ENCODE assay signal across 8 cellular contexts in genomic region chr3:88058322-88058592, GRCh38. TPM values are rescaled to one million over a fixed set of nuclear protein-coding genes. Genes with fewer than 3 reads are reported as not detected.
DNase-seq lines count a peak whose midpoint lies in the region; ATAC-seq and TF ChIP-seq lines count a peak whose summit lies in the region.

No MANE protein-coding gene starts in this region.

- H3K4me3 ChIP-seq in LNCaP clone FGC (ENCODE audit: low read depth, low read length) (peak overlapping the region; percentile 97), neutrophil (ENCODE audit: low read depth in 1 of 2, low read length in 1 of 2) (peak overlapping the region; percentile 87 to 94)
- peak overlapping the region; percentile 75 for H3K4me3 ChIP-seq in effector memory CD4-positive, alpha-beta T cell (ENCODE audit: insufficient read depth, low read depth, low read length, poor library complexity, severe bottlenecking)

- H3K4me1 ChIP-seq in effector memory CD4-positive, alpha-beta T cell (ENCODE audit: control insufficient read depth, insufficient read depth, low read length, poor library complexity, severe bottlenecking), result peaks cover 3% of the 10 kb centered on the region
- peaks cover 41 to 44% of the 10 kb centered on the region in 2 experiments for H3K4me1 ChIP-seq in neutrophil (ENCODE audit: control insufficient read depth in 1 of 2, insufficient read depth in 1 of 2, low read depth in 1 of 2, low read length in 1 of 2)

- ATAC-seq in HG03565 (IDR thresholded peaks at IDR 0.05; ENCODE audit: unreplicated experiment), result no peak

- TF ChIP-seq CTCF in LNCaP clone FGC (IDR thresholded peaks at IDR 0.05; ENCODE audit: control insufficient read depth, extremely low read depth, insufficient read depth), result no peak
- no peak for TF ChIP-seq CTCF in neutrophil (IDR thresholded peaks at IDR 0.05)

- H3K27ac ChIP-seq in effector memory CD4-positive, alpha-beta T cell (ENCODE audit: insufficient read depth, low read length, poor library complexity, severe bottlenecking), result peak overlapping the region; percentile 89
- peak overlapping the region; percentile 96 for H3K27ac ChIP-seq in neutrophil

- H3K27me3 ChIP-seq in effector memory CD4-positive, alpha-beta T cell (replicated peaks; ENCODE audit: control insufficient read depth, insufficient read depth, low read length, poor library complexity, severe bottlenecking), result no peaks in the 10 kb centered on the region
- no peaks in the 10 kb centered on the region for H3K27me3 ChIP-seq in neutrophil

- H3K9me3 ChIP-seq in effector memory CD4-positive, alpha-beta T cell (ENCODE audit: control insufficient read depth, low read length), result no peaks in the 10 kb centered on the region
- no peaks in the 10 kb centered on the region for H3K9me3 ChIP-seq in neutrophil

- DNase-seq in NCI-H345 treated with DMSO at 0.1 percent for 48 hours (lab: John Stamatoyannopoulos, UW; ENCODE audit: unreplicated experiment), result peak; percentile 33
- DNase-seq in NCI-H345 (lab: John Stamatoyannopoulos, UW), result no peak
- no peak for DNase-seq in LNCaP clone FGC (ENCODE audit: low read depth)
- DNase-seq in effector memory CD4-positive, alpha-beta T cell, result no peak
- no peak for DNase-seq in COLO829 (ENCODE audit: low spot score)
- DNase-seq in HT-29 (ENCODE audit: low spot score), result no peak

- peaks cover 15% of the 10 kb centered on the region for H3K36me3 ChIP-seq in effector memory CD4-positive, alpha-beta T cell (ENCODE audit: control insufficient read depth, insufficient read depth, low read length)
- H3K36me3 ChIP-seq in neutrophil, result peaks cover 24% of the 10 kb centered on the region

RNA-seq across cellular contexts. Expression of gene CGGBP1, which starts 0.5 kb away (rescaled TPM):
- 3.3 and 3.6 TPM in 2 replicates for total RNA-seq in HT-29 (2014; rRNA removed; shearing (Covaris generic))

RNA-seq across cellular contexts. Expression of gene ZNF654, which starts 0.8 kb away (rescaled TPM):
- 1.0 and 1.1 TPM in 2 replicates for total RNA-seq in HT-29 (2014; rRNA removed; shearing (Covaris generic))
